ENCODE assay signal across 1 cellular context in the genomic region with DNA sequence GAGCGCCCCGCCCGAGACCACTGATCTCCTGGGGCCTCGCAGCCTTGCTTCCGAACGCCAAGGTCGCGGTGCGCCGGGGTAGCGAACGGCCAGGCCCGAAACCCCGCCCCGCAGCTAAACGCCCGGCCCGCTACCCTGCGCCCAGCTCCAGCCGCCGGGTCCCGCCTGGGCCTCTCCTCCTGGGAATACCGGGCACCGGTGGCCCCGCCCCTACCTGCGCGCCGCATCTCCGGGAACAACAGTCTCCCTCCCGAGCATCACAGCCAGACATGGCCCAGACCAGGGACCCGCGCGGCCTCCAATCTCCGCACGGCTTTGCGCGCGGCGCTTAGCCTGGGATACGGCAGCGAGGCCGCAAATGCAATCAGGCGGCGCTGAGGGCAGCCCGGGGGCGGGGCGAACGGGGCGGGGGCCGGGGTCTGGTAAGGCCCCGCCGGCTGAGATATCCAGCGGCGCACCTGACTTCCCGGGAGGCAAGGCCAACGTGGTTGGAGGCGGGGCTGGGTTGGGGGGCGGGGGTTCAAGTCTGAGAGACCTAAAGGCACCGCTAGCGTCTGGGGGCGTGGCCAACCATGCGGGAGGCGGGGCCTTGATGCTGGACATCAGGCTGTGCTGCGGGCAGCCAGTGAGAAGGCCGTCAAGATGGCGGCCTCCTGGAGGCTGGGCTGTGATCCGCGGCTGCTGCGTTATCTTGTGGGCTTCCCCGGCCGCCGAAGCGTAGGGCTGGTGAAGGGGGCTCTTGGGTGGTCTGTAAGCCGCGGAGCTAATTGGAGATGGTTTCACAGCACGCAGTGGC.
A peak's percentile ranks its signal among the peaks of the same experiment; 100 is the strongest.
TF ChIP-seq lines count a peak whose summit lies in the region.

TSS of gene APIP (minus strand) at position 366 of the 796 bp plus-strand sequence. CDS start at position 271, 95 bp downstream.
TSS of gene PDHX (plus strand) at position 605 of the 796 bp plus-strand sequence. CDS start at position 643, 38 bp downstream.

TF ChIP-seq in HepG2, 621 proteins besides CTCF, POLR2A, EP300 and RAD21 (continued from another document and continues in another):
- peak; percentile 77 for TF ChIP-seq BCL3 (CRISPR knock-in tag; IDR thresholded peaks at IDR 0.05)
- TF ChIP-seq TOE1 (CRISPR knock-in tag; IDR thresholded peaks at IDR 0.05) = 0 out of 2 replicates have a peak, but pooled peaks have one; percentile 41
- TF ChIP-seq NCOA5 (CRISPR knock-in tag; IDR thresholded peaks at IDR 0.05) = no peak
- TF ChIP-seq KMT2A (CRISPR knock-in tag; IDR thresholded peaks at IDR 0.05) = peak; percentile 85
- no peak for TF ChIP-seq ZBTB20 (CRISPR knock-in tag; IDR thresholded peaks at IDR 0.05; ENCODE audit: borderline replicate concordance, low read depth)
- TF ChIP-seq RBAK (CRISPR knock-in tag; IDR thresholded peaks at IDR 0.05) = no peak
- TF ChIP-seq ZSCAN22 (CRISPR knock-in tag; IDR thresholded peaks at IDR 0.05) = 0 out of 2 replicates have a peak, but pooled peaks have one; percentile 30
- peak; percentile 90 for TF ChIP-seq CCDC6 (CRISPR knock-in tag; IDR thresholded peaks at IDR 0.05)
- no peak for TF ChIP-seq DNMT1 (CRISPR knock-in tag; IDR thresholded peaks at IDR 0.05)
- no peak; the same call in 1 of the 2 replicates for TF ChIP-seq NFAT5 (CRISPR knock-in tag; IDR thresholded peaks at IDR 0.05)
- no peak; the same call in 1 of the 2 replicates for TF ChIP-seq ZNF317 (CRISPR knock-in tag; IDR thresholded peaks at IDR 0.05)
- TF ChIP-seq, protein P1, sequence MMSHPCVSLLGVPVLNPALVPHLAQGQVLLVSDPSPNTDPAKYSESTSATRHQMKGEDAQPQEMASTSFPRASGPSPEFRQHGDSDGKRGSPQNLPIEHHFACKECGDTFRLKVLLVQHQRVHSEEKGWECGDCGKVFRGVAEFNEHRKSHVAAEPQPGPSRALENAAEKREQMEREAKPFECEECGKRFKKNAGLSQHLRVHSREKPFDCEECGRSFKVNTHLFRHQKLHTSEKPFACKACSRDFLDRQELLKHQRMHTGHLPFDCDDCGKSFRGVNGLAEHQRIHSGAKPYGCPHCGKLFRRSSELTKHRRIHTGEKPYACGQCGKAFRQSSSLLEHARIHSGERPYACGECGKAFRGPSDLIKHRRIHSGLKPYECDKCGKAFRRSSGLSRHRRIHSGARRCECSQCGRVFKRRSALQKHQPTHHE (CRISPR knock-in tag; IDR thresholded peaks at IDR 0.05; ENCODE audit: borderline replicate concordance) = no peak
- TF ChIP-seq, protein P2, sequence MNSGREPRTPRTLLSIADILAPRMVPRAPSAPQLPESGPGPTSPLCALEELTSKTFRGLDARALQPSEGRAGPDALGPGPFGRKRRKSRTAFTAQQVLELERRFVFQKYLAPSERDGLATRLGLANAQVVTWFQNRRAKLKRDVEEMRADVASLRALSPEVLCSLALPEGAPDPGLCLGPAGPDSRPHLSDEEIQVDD (CRISPR knock-in tag; IDR thresholded peaks at IDR 0.05; ENCODE audit: borderline replicate concordance) = no peak
- no peak; the same call in 1 of the 2 replicates for TF ChIP-seq THAP7 (CRISPR knock-in tag; IDR thresholded peaks at IDR 0.05)
- TF ChIP-seq, protein P3, sequence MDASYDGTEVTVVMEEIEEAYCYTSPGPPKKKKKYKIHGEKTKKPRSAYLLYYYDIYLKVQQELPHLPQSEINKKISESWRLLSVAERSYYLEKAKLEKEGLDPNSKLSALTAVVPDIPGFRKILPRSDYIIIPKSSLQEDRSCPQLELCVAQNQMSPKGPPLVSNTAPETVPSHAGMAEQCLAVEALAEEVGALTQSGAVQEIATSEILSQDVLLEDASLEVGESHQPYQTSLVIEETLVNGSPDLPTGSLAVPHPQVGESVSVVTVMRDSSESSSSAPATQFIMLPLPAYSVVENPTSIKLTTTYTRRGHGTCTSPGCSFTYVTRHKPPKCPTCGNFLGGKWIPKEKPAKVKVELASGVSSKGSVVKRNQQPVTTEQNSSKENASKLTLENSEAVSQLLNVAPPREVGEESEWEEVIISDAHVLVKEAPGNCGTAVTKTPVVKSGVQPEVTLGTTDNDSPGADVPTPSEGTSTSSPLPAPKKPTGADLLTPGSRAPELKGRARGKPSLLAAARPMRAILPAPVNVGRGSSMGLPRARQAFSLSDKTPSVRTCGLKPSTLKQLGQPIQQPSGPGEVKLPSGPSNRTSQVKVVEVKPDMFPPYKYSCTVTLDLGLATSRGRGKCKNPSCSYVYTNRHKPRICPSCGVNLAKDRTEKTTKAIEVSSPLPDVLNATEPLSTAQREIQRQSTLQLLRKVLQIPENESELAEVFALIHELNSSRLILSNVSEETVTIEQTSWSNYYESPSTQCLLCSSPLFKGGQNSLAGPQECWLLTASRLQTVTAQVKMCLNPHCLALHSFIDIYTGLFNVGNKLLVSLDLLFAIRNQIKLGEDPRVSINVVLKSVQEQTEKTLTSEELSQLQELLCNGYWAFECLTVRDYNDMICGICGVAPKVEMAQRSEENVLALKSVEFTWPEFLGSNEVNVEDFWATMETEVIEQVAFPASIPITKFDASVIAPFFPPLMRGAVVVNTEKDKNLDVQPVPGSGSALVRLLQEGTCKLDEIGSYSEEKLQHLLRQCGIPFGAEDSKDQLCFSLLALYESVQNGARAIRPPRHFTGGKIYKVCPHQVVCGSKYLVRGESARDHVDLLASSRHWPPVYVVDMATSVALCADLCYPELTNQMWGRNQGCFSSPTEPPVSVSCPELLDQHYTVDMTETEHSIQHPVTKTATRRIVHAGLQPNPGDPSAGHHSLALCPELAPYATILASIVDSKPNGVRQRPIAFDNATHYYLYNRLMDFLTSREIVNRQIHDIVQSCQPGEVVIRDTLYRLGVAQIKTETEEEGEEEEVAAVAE (CRISPR knock-in tag; IDR thresholded peaks at IDR 0.05; ENCODE audit: borderline replicate concordance) = peak; percentile 53; the same call in 1 of the 2 replicates
- TF ChIP-seq HOXA9 (CRISPR knock-in tag; IDR thresholded peaks at IDR 0.05; ENCODE audit: borderline replicate concordance) = 0 out of 2 replicates have a peak, but pooled peaks have one; percentile 40
- no peak for TF ChIP-seq ZBTB40 (IDR thresholded peaks at IDR 0.05)
- TF ChIP-seq ZBTB40 (CRISPR knock-in tag; IDR thresholded peaks at IDR 0.05) = peak; percentile 21; the same call in 1 of the 2 replicates
- TF ChIP-seq GABPB1 (CRISPR knock-in tag; IDR thresholded peaks at IDR 0.05) = peak; percentile 83
